In genomic region chr11:36458129-36458918, GRCh38 we compare ENCODE assay signal across 12 cellular contexts.
"Had no signal": no experiment of that assay in that cellular context is flagged by ENCODE, and none has a peak within 500 bp of the region (broad histone marks: within the 10 kb centered on the region; RNA-seq: fewer than 3 reads in every experiment).

No MANE protein-coding gene starts in this region.

- H3K27ac ChIP-seq: brain microvascular endothelial cell, esophagus squamous epithelium had no signal

- H3K9me3 ChIP-seq: esophagus squamous epithelium had no signal

- DNase-seq: activated naive CD4-positive, alpha-beta T cell treated with anti-CD3 and anti-CD28 coated beads, Interleukin-2, amount 50 U/mL, for 16 hours; activated T-cell treated with anti-CD3 and anti-CD28 coated beads, Interleukin-2, amount 50 U/mL, for 1 hour; brain microvascular endothelial cell; esophagus squamous epithelium; foreskin fibroblast; retina; stimulated activated CD4-positive, alpha-beta T cell treated with anti-CD3 and anti-CD28 coated beads, Interleukin-15, amount 100 ng/mL, for 24 hours; stimulated activated CD4-positive, alpha-beta T cell treated with anti-CD3 and anti-CD28 coated beads, Interleukin-4, amount 100 ng/mL, for 24 hours; stimulated activated naive CD8-positive, alpha-beta T cell treated with anti-CD3 and anti-CD28 coated beads, Interleukin-15, amount 100 ng/mL, for 72 hours had no signal

- H3K27me3 Mint-ChIP-seq: memory B cell had no signal

- H3K36me3 Mint-ChIP-seq: memory B cell had no signal

- H3K27ac Mint-ChIP-seq: memory B cell; T-helper 2 cell treated with Interferon-gamma antibody and Interleukin-4, amounts not matched to agents 5 μg/mL and 100 μg/mL, for 36 hours had no signal

- ATAC-seq: activated CD4-positive, CD25-positive, alpha-beta regulatory T cell treated with anti-CD3 and anti-CD28 coated beads, Interleukin-2, amount 50 U/mL, for 24 hours; stimulated activated naive CD8-positive, alpha-beta T cell treated with anti-CD3 and anti-CD28 coated beads, Interleukin-15, amount 100 ng/mL, for 72 hours had no signal

- H3K4me3 Mint-ChIP-seq: memory B cell; stimulated activated naive CD8-positive, alpha-beta T cell treated with anti-CD3 and anti-CD28 coated beads, Interleukin-15, amount 100 ng/mL, for 72 hours; T-helper 2 cell treated with Interferon-gamma antibody and Interleukin-4, amounts not matched to agents 5 μg/mL and 100 μg/mL, for 36 hours had no signal

- H3K4me3 ChIP-seq: esophagus squamous epithelium had no signal

- H3K27me3 ChIP-seq: brain microvascular endothelial cell, esophagus squamous epithelium had no signal

- H3K9me3 Mint-ChIP-seq: memory B cell; stimulated activated naive CD8-positive, alpha-beta T cell treated with anti-CD3 and anti-CD28 coated beads, Interleukin-15, amount 100 ng/mL, for 72 hours; T-helper 2 cell treated with Interferon-gamma antibody and Interleukin-4, amounts not matched to agents 5 μg/mL and 100 μg/mL, for 36 hours had no signal
